ENCODE assay signal across 21 cellular contexts in genomic region chr22:24071686-24072085, GRCh38.
"Had no signal": no experiment of that assay in that cellular context is flagged by ENCODE, and none has a peak within 500 bp of the region (broad histone marks: within the 10 kb centered on the region; RNA-seq: fewer than 3 reads in every experiment).

No MANE protein-coding gene starts in this region.

- H3K4me1 Mint-ChIP-seq: natural killer cell had no signal

- H3K4me3 Mint-ChIP-seq: dendritic cell treated with granulocyte-macrophage colony-stimulating factor and Interleukin-4, amounts not matched to agents 40 ng/mL and 50 ng/mL, for 4 days; natural killer cell; stimulated activated naive CD8-positive, alpha-beta T cell treated with anti-CD3 and anti-CD28 coated beads, Interleukin-15, amount 100 ng/mL, for 72 hours; T-helper 17 cell had no signal

- H3K9me3 Mint-ChIP-seq: dendritic cell treated with granulocyte-macrophage colony-stimulating factor and Interleukin-4, amounts not matched to agents 40 ng/mL and 50 ng/mL, for 4 days; natural killer cell; stimulated activated naive CD8-positive, alpha-beta T cell treated with anti-CD3 and anti-CD28 coated beads, Interleukin-15, amount 100 ng/mL, for 72 hours had no signal

- H3K4me1 ChIP-seq: foreskin keratinocyte, left lung, prostate gland had no signal

- ATAC-seq: body of pancreas; foreskin keratinocyte; left lung; natural killer cell; stimulated activated naive CD8-positive, alpha-beta T cell treated with anti-CD3 and anti-CD28 coated beads, Interleukin-15, amount 100 ng/mL, for 72 hours; T-helper 17 cell had no signal

- H3K27me3 Mint-ChIP-seq: dendritic cell treated with granulocyte-macrophage colony-stimulating factor and Interleukin-4, amounts not matched to agents 40 ng/mL and 50 ng/mL, for 4 days; stimulated activated naive CD8-positive, alpha-beta T cell treated with anti-CD3 and anti-CD28 coated beads, Interleukin-15, amount 100 ng/mL, for 72 hours; T-helper 17 cell had no signal

- H3K27ac ChIP-seq: body of pancreas, cardiac muscle cell, foreskin keratinocyte, left lung, prostate gland, spleen, suprapubic skin, transverse colon had no signal

- H3K27me3 ChIP-seq: body of pancreas, cardiac muscle cell, foreskin keratinocyte, left lung, spleen, suprapubic skin, transverse colon had no signal

- H3K9me3 ChIP-seq: body of pancreas, left lung, prostate gland, spleen, suprapubic skin, transverse colon had no signal

- H3K27ac Mint-ChIP-seq: dendritic cell treated with granulocyte-macrophage colony-stimulating factor and Interleukin-4, amounts not matched to agents 40 ng/mL and 50 ng/mL, for 4 days; natural killer cell; stimulated activated naive CD8-positive, alpha-beta T cell treated with anti-CD3 and anti-CD28 coated beads, Interleukin-15, amount 100 ng/mL, for 72 hours; T-helper 17 cell had no signal

- H3K4me3 ChIP-seq: body of pancreas, cardiac muscle cell, left lung, lung, prostate gland, spleen, suprapubic skin, transverse colon had no signal

- H3K36me3 Mint-ChIP-seq: natural killer cell had no signal

- DNase-seq: activated CD4-positive, alpha-beta T cell treated with anti-CD3 and anti-CD28 coated beads for 4 hours; activated CD4-positive, alpha-beta T cell treated with anti-CD3 and anti-CD28 coated beads, Interleukin-2, amount 50 U/mL, for 48 hours; activated CD4-positive, CD25-positive, alpha-beta regulatory T cell; activated naive CD4-positive, alpha-beta T cell; anterior cingulate cortex; body of pancreas; effector CD4-positive, alpha-beta T cell; foreskin keratinocyte; kidney glomerular epithelial cell; left lung; natural killer cell; spleen; stimulated activated CD4-positive, alpha-beta T cell treated with anti-CD3 and anti-CD28 coated beads, Interleukin-4, amount 100 ng/mL, for 1 hour; stimulated activated naive CD8-positive, alpha-beta T cell treated with anti-CD3 and anti-CD28 coated beads, Interleukin-15, amount 100 ng/mL, for 72 hours; T-helper 17 cell; transverse colon had no signal
